Comparison of ENCODE assay signal across 14 cellular contexts in genomic region chr3:173410836-173411235, GRCh38. TPM values are rescaled to one million over a fixed set of nuclear protein-coding genes. Genes with fewer than 3 reads are reported as not detected.
DNase-seq lines count a peak whose midpoint lies in the region; ATAC-seq and TF ChIP-seq lines count a peak whose summit lies in the region.
"Had no signal": no experiment of that assay in that cellular context is flagged by ENCODE, and none has a peak within 500 bp of the region (broad histone marks: within the 10 kb centered on the region; RNA-seq: fewer than 3 reads in every experiment).

No MANE protein-coding gene starts in this region.

- no peaks in the 10 kb centered on the region for H3K27me3 ChIP-seq in trophoblast cell (ENCODE audit: insufficient read depth, low read length)

- H3K14ac ChIP-seq in trophoblast cell (ENCODE audit: low read length) = no peak overlapping the region

- peak; percentile 58 for DNase-seq in NCI-H510A treated with DMSO at 0.1 percent for 48 hours (lab: John Stamatoyannopoulos, UW)
- no peak for DNase-seq in NCI-H510A (lab: John Stamatoyannopoulos, UW)
- DNase-seq in NCI-H345 (lab: John Stamatoyannopoulos, UW) = peak; percentile 60
- DNase-seq in fibroblast of the aortic adventitia (ENCODE audit: low read depth) = peak; percentile 2
- peak; percentile 84 for DNase-seq in superior temporal gyrus (ENCODE audit: extremely low spot score)
- no peak for DNase-seq in trophoblast cell
- DNase-seq in retina = no peak
- DNase-seq: activated B cell treated with CpG ODN at 0.5 μM for 24 hours, cerebellar nuclear complex had no signal

- H3K4me1 ChIP-seq in trophoblast cell (ENCODE audit: control insufficient read depth in 1 of 2, insufficient read depth in 2 of 2, low read length in 2 of 2) = no peaks in the 10 kb centered on the region
- H3K4me1 ChIP-seq: A549 had no signal

- no peak overlapping the region for H3K27ac ChIP-seq in trophoblast cell (ENCODE audit: low read depth, low read length)
- H3K27ac ChIP-seq: A549 had no signal

- no peak overlapping the region for H4K91ac ChIP-seq in trophoblast cell (ENCODE audit: low read depth, low read length)

- H2BK120ac ChIP-seq in trophoblast cell (ENCODE audit: insufficient read depth, low read length, poor library complexity) = no peak overlapping the region

- TF ChIP-seq CTCF in fibroblast of the aortic adventitia (IDR thresholded peaks at IDR 0.05; ENCODE audit: insufficient read depth, low read length) = no peak

- H4K8ac ChIP-seq in trophoblast cell (ENCODE audit: low read depth, low read length) = no peak overlapping the region

- H3K79me1 ChIP-seq in trophoblast cell (ENCODE audit: low read length) = no peaks in the 10 kb centered on the region

- no peak for ATAC-seq in HG02852 (IDR thresholded peaks at IDR 0.05; ENCODE audit: unreplicated experiment)
- ATAC-seq: A549, esophagus mucosa had no signal

- no peak overlapping the region for H4K12ac ChIP-seq in trophoblast cell (ENCODE audit: low read depth, low read length)

- no peak overlapping the region for H3K23ac ChIP-seq in trophoblast cell (ENCODE audit: low read length)

- no peak overlapping the region for H3K9ac ChIP-seq in trophoblast cell (ENCODE audit: low read length)

- no peak overlapping the region for H2BK12ac ChIP-seq in trophoblast cell (ENCODE audit: low read length)

- no peaks in the 10 kb centered on the region for H3K36me3 ChIP-seq in trophoblast cell (ENCODE audit: control insufficient read depth in 1 of 2, insufficient read depth in 2 of 2, low read length in 2 of 2)

- no peak overlapping the region for H3K4me2 ChIP-seq in trophoblast cell (ENCODE audit: low read length)
- H3K4me2 ChIP-seq: A549, smooth muscle cell had no signal

- H3K18ac ChIP-seq in trophoblast cell (ENCODE audit: low read length) = no peak overlapping the region

- WGBS in trophoblast cell (ENCODE audit: extremely low coverage, insufficient coverage, insufficient read length) = no CpG with 5 or more reads among the region's 1 CpG

- no peak overlapping the region for H2AFZ ChIP-seq in trophoblast cell (ENCODE audit: insufficient read depth, low read length, poor library complexity)

- H3K4me3 ChIP-seq in fibroblast of the aortic adventitia (ENCODE audit: low read depth, low read length) (no peak overlapping the region), trophoblast cell (ENCODE audit: low read depth, low read length) (no peak overlapping the region)
- H3K4me3 ChIP-seq: A549, smooth muscle cell had no signal

- H3K79me2 ChIP-seq in trophoblast cell (ENCODE audit: control insufficient read depth, insufficient read depth, low read length, poor library complexity) = no peaks in the 10 kb centered on the region

- no peak overlapping the region for H2AK5ac ChIP-seq in trophoblast cell (ENCODE audit: low read length)

- no peaks in the 10 kb centered on the region for H3K9me3 ChIP-seq in trophoblast cell (ENCODE audit: insufficient read depth, low read depth, low read length)
- H3K9me3 ChIP-seq: A549 had no signal

- no peak overlapping the region for H3K4ac ChIP-seq in trophoblast cell (ENCODE audit: low read depth, low read length)

- no peak overlapping the region for H2BK5ac ChIP-seq in trophoblast cell (ENCODE audit: low read depth, low read length, poor library complexity)

RNA-seq across cellular contexts. Expression of gene NLGN1, which starts 13.3 kb away (rescaled TPM):
- 6.1 and 16.1 TPM in 2 replicates for total RNA-seq in fibroblast of the aortic adventitia (ENCODE audit: low replicate concordance)
- polyA plus RNA-seq in trophoblast cell (2013) = 0.11 and 0.17 TPM in 2 replicates
- total RNA-seq: activated B cell treated with CpG ODN at 0.5 μM for 24 hours, OCI-LY7 had no signal
- polyA plus RNA-seq: A549, smooth muscle cell had no signal

Comparison
In these comparisons a context has a peak if more than half of its experiments do, and no peak if none do; other contexts are left out.
1. DNase-seq: peak in NCI-H510A treated with DMSO at 0.1 percent for 48 hours (single experiment), NCI-H345 (single experiment), fibroblast of the aortic adventitia (single experiment) and superior temporal gyrus (single experiment); none in NCI-H510A (single experiment), trophoblast cell (0 of 2) and retina (single experiment).